In genomic region chr10:97037365-97038361, GRCh38 we compare ENCODE assay signal across 8 cellular contexts.
DNase-seq lines count a peak whose midpoint lies in the region; ATAC-seq lines count a peak whose summit lies in the region.

No MANE protein-coding gene starts in this region.

- ATAC-seq in GM19351 (IDR thresholded peaks at IDR 0.05; ENCODE audit: unreplicated experiment): peak; percentile 88
- peak; percentile 84 for ATAC-seq in esophagus mucosa

- DNase-seq in AG20443 (ENCODE audit: low spot score): peak; percentile 91
- DNase-seq in HUDEP-2 (lab: John Stamatoyannopoulos, UW; ENCODE audit: unreplicated experiment in 76 of 76): peak in 75 of 76 experiments; percentile 11 to 86 (median 67)
- DNase-seq in NOMO-1 treated with DMSO at 0.1 percent for 48 hours (lab: John Stamatoyannopoulos, UW; ENCODE audit: unreplicated experiment): peak; percentile 70
- DNase-seq in activated CD8-positive, alpha-beta memory T cell treated with anti-CD3 and anti-CD28 coated beads, Interleukin-2, amount 50 U/mL, for 4 hours: peak; percentile 74
- peak; percentile 84 for DNase-seq in myocyte (ENCODE audit: low read depth)
- peak; percentile 35 to 42 for DNase-seq in stimulated activated CD8-positive, alpha-beta memory T cell treated with anti-CD3 and anti-CD28 coated beads, Interleukin-7, amount 100 ng/mL, for 1 hour (ENCODE audit: low read depth in 2 of 2)

Comparison
In these comparisons a context has a peak if more than half of its experiments do, and no peak if none do; other contexts are left out.
1. Peak in every context shown above with its lines: DNase-seq and ATAC-seq.
2. DNase-seq: peak in every context shown above with its lines; median percentile 91 in AG20443; 84 in myocyte; 74 in activated CD8-positive, alpha-beta memory T cell treated with anti-CD3 and anti-CD28 coated beads, Interleukin-2, amount 50 U/mL, for 4 hours; 70 in NOMO-1 treated with DMSO at 0.1 percent for 48 hours; 67 in HUDEP-2; 38 in stimulated activated CD8-positive, alpha-beta memory T cell treated with anti-CD3 and anti-CD28 coated beads, Interleukin-7, amount 100 ng/mL, for 1 hour.